In genomic region chr10:114328876-114329275, GRCh38 we compare ENCODE assay signal across 23 cellular contexts.
A peak's percentile ranks its signal among the peaks of the same experiment; 100 is the strongest.
DNase-seq lines count a peak whose midpoint lies in the region; ATAC-seq and TF ChIP-seq lines count a peak whose summit lies in the region.
"Had no signal": no experiment of that assay in that cellular context is flagged by ENCODE, and none has a peak within 500 bp of the region (broad histone marks: within the 10 kb centered on the region; RNA-seq: fewer than 3 reads in every experiment).

No MANE protein-coding gene starts in this region.

- no peak overlapping the region for H3K4me3 ChIP-seq in psoas muscle
- H3K4me3 ChIP-seq: A549, GM23248, pancreas, skin epidermis had no signal

- peak; percentile 73 for ATAC-seq in left ventricle myocardium superior
- peak; percentile 31 to 70 (median 62) for ATAC-seq in psoas muscle
- ATAC-seq: A549; activated CD4-positive, alpha-beta T cell treated with anti-CD3 and anti-CD28 coated beads for 36 hours; pancreas had no signal

- WGBS in psoas muscle, 3 donors = 22 to 24% (median 23%) methylated on average over 6 of the region's 6 CpGs

- DNase-seq in Ammon's horn (ENCODE audit: low spot score) = peak; percentile 61
- peak; percentile 70 for DNase-seq in cerebellar cortex (ENCODE audit: low spot score)
- peak; percentile 76 for DNase-seq in left ventricle myocardium superior
- peak in 1 of 2 donors; percentile 32 for DNase-seq in psoas muscle
- no peak for DNase-seq in retina
- DNase-seq in DMS79 treated with DMSO at 0.1 percent for 48 hours (lab: John Stamatoyannopoulos, UW) = no peak
- DNase-seq in NCI-H1048 (lab: John Stamatoyannopoulos, UW) = no peak
- DNase-seq in SK-N-DZ (ENCODE audit: low spot score) = no peak
- DNase-seq: activated CD4-positive, alpha-beta T cell treated with anti-CD3 and anti-CD28 coated beads for 36 hours; activated naive CD8-positive, alpha-beta T cell treated with anti-CD3 and anti-CD28 coated beads, Interleukin-2, amount 10 ng/mL, durations not matched to agents 7 days and 5 days; cortex of kidney; DMS 273 treated with DMSO at 0.1 percent for 48 hours; GF-D8; GM23248; mammary epithelial cell; NCI-H1417 treated with DMSO at 0.1 percent for 48 hours; NCI-H2107; stimulated activated CD4-positive, alpha-beta T cell treated with anti-CD3 and anti-CD28 coated beads, Interleukin-4, amount 100 ng/mL, for 1 hour; SW 1271 had no signal

- no peak for TF ChIP-seq CTCF in psoas muscle (IDR thresholded peaks at IDR 0.05)

- H3K27me3 ChIP-seq in psoas muscle (ENCODE audit: insufficient read depth in 3 of 3, low read length in 2 of 3) = no peaks in the 10 kb centered on the region
- H3K27me3 ChIP-seq: pancreas had no signal

- intact Hi-C loops in left ventricle myocardium superior (cut with micrococcal nuclease) = no loop called here
- intact Hi-C loops in psoas muscle (cut with DNase I) = no loop called here

- H3K27ac ChIP-seq in psoas muscle = no peak overlapping the region
- H3K27ac ChIP-seq: A549, GM23248, HL-60, pancreas, skin epidermis had no signal

- H3K4me1 ChIP-seq in psoas muscle = peaks cover 13% of the 10 kb centered on the region
- H3K4me1 ChIP-seq: pancreas had no signal

- no peaks in the 10 kb centered on the region for H3K36me3 ChIP-seq in psoas muscle (ENCODE audit: insufficient read depth in 1 of 2, low read depth in 1 of 2)
- H3K36me3 ChIP-seq: pancreas had no signal

- H3K9me3 ChIP-seq in psoas muscle = no peaks in the 10 kb centered on the region
- H3K9me3 ChIP-seq: A549, pancreas had no signal

Comparison
In these comparisons a context has a peak if more than half of its experiments do, and no peak if none do; other contexts are left out.
1. DNase-seq: peak in Ammon's horn (single experiment), cerebellar cortex (single experiment) and left ventricle myocardium superior (single experiment); none in retina (single experiment), DMS79 treated with DMSO at 0.1 percent for 48 hours (single experiment), NCI-H1048 (single experiment) and SK-N-DZ (single experiment).